Comparison of ENCODE assay signal across 14 cellular contexts in genomic region chr7:114956702-114957101, GRCh38.
DNase-seq lines count a peak whose midpoint lies in the region; ATAC-seq lines count a peak whose summit lies in the region.
"Had no signal": no experiment of that assay in that cellular context is flagged by ENCODE, and none has a peak within 500 bp of the region (broad histone marks: within the 10 kb centered on the region; RNA-seq: fewer than 3 reads in every experiment).

No MANE protein-coding gene starts in this region.

- peak; percentile 48 for ATAC-seq in GM18511 (IDR thresholded peaks at IDR 0.05; ENCODE audit: unreplicated experiment)
- ATAC-seq in GM19463 (IDR thresholded peaks at IDR 0.05; ENCODE audit: unreplicated experiment): peak; percentile 30
- ATAC-seq in HG02870 (IDR thresholded peaks at IDR 0.05; ENCODE audit: unreplicated experiment): peak; percentile 49
- peak; percentile 43 for ATAC-seq in HG03442 (IDR thresholded peaks at IDR 0.05; ENCODE audit: unreplicated experiment)
- ATAC-seq in stimulated activated memory B cell treated with anti-CD40 and anti-IgM and Interleukin-4, amounts not matched to agents 10 μg/mL and 1 μg/mL and 100 μg/mL, for 72 hours: no peak
- ATAC-seq: left ventricle myocardium superior, SK-N-SH treated with all-trans-retinoic acid at 6 μM for 48 hours had no signal

- no peaks in the 10 kb centered on the region for H3K27me3 Mint-ChIP-seq in stimulated activated memory B cell treated with anti-CD40 and anti-IgM and Interleukin-4, amounts not matched to agents 10 μg/mL and 1 μg/mL and 100 μg/mL, for 72 hours

- H3K4me3 Mint-ChIP-seq in stimulated activated memory B cell treated with anti-CD40 and anti-IgM and Interleukin-4, amounts not matched to agents 10 μg/mL and 1 μg/mL and 100 μg/mL, for 72 hours: no peak overlapping the region

- peaks cover 70% of the 10 kb centered on the region for H3K4me1 Mint-ChIP-seq in stimulated activated memory B cell treated with anti-CD40 and anti-IgM and Interleukin-4, amounts not matched to agents 10 μg/mL and 1 μg/mL and 100 μg/mL, for 72 hours

- DNase-seq in HuH-7 (ENCODE audit: low spot score): no peak
- no peak for DNase-seq in T-helper 9 cell
- DNase-seq in germinal center (ENCODE audit: low spot score): no peak
- DNase-seq: activated naive CD4-positive, alpha-beta T cell treated with anti-CD3 and anti-CD28 coated beads, Interleukin-2, amount 50 U/mL, for 16 hours; brain microvascular endothelial cell; left ventricle myocardium superior; NCI-H1048; upper lobe of left lung had no signal

- no peak overlapping the region for H3K27ac Mint-ChIP-seq in stimulated activated memory B cell treated with anti-CD40 and anti-IgM and Interleukin-4, amounts not matched to agents 10 μg/mL and 1 μg/mL and 100 μg/mL, for 72 hours

- peaks cover 54% of the 10 kb centered on the region for H3K36me3 Mint-ChIP-seq in stimulated activated memory B cell treated with anti-CD40 and anti-IgM and Interleukin-4, amounts not matched to agents 10 μg/mL and 1 μg/mL and 100 μg/mL, for 72 hours

- H3K9me3 Mint-ChIP-seq in stimulated activated memory B cell treated with anti-CD40 and anti-IgM and Interleukin-4, amounts not matched to agents 10 μg/mL and 1 μg/mL and 100 μg/mL, for 72 hours: no peaks in the 10 kb centered on the region
